Comparison of ENCODE assay signal across 8 cellular contexts in genomic region chr18:76709659-76710645, GRCh38.
A peak's percentile ranks its signal among the peaks of the same experiment; 100 is the strongest.
DNase-seq lines count a peak whose midpoint lies in the region; ATAC-seq and TF ChIP-seq lines count a peak whose summit lies in the region.

No MANE protein-coding gene starts in this region.

- no peak overlapping the region for H3K4me3 ChIP-seq in lower lobe of right lung

- peak; percentile 89 for TF ChIP-seq CTCF in lower lobe of right lung (IDR thresholded peaks at IDR 0.05)

- intact Hi-C loops in lower lobe of right lung (cut with DNase I) = no loop called here

- H3K4me1 ChIP-seq in lower lobe of right lung = no peaks in the 10 kb centered on the region

- DNase-seq in AML-193 (lab: John Stamatoyannopoulos, UW) = peak; percentile 49 to 60
- peak; percentile 24 to 76 for DNase-seq in NCI-H526 (lab: John Stamatoyannopoulos, UW)
- DNase-seq in activated CD4-positive, alpha-beta T cell treated with anti-CD3 and anti-CD28 coated beads, Interleukin-2, amount 50 U/mL, for 1 hour = peak; percentile 53
- peak; percentile 34 to 68 for DNase-seq in dermis microvascular lymphatic vessel endothelial cell (ENCODE audit: low read depth in 2 of 2)
- peak; percentile 81 for DNase-seq in lower lobe of right lung
- DNase-seq in stimulated activated CD8-positive, alpha-beta memory T cell treated with anti-CD3 and anti-CD28 coated beads, Interleukin-15, amount 100 ng/mL, for 24 hours (ENCODE audit: low read depth) = peak; percentile 13

- ATAC-seq in GM19043 (IDR thresholded peaks at IDR 0.05; ENCODE audit: low read depth, unreplicated experiment) = peak; percentile 87
- peak; percentile 73 for ATAC-seq in HG03439 (IDR thresholded peaks at IDR 0.05; ENCODE audit: unreplicated experiment)
- ATAC-seq in lower lobe of right lung = peak; percentile 83 to 85

- no peak overlapping the region for H3K27ac ChIP-seq in lower lobe of right lung

- H3K36me3 ChIP-seq in lower lobe of right lung = no peaks in the 10 kb centered on the region

- no peaks in the 10 kb centered on the region for H3K9me3 ChIP-seq in lower lobe of right lung

- no peaks in the 10 kb centered on the region for H3K27me3 ChIP-seq in lower lobe of right lung (ENCODE audit: low read depth)

Comparison
In these comparisons a context has a peak if more than half of its experiments do, and no peak if none do; other contexts are left out.
1. DNase-seq: peak in every context shown above with its lines; median percentile 81 in lower lobe of right lung; 54 in AML-193; 53 in activated CD4-positive, alpha-beta T cell treated with anti-CD3 and anti-CD28 coated beads, Interleukin-2, amount 50 U/mL, for 1 hour; 51 in dermis microvascular lymphatic vessel endothelial cell; 50 in NCI-H526; 13 in stimulated activated CD8-positive, alpha-beta memory T cell treated with anti-CD3 and anti-CD28 coated beads, Interleukin-15, amount 100 ng/mL, for 24 hours.